17 cellular contexts compared by ENCODE assay signal in genomic region chr15:64847448-64847847, GRCh38. TPM values are rescaled to one million over a fixed set of nuclear protein-coding genes. Genes with fewer than 3 reads are reported as not detected.
DNase-seq lines count a peak whose midpoint lies in the region; ATAC-seq and TF ChIP-seq lines count a peak whose summit lies in the region.
"Had no signal": no experiment of that assay in that cellular context is flagged by ENCODE, and none has a peak within 500 bp of the region (broad histone marks: within the 10 kb centered on the region; RNA-seq: fewer than 3 reads in every experiment).

No MANE protein-coding gene starts in this region.

- no peaks in the 10 kb centered on the region for H3K27me3 Mint-ChIP-seq in CD8-positive, alpha-beta T cell (ENCODE audit: low read depth)

- no peak for ATAC-seq in CD8-positive, alpha-beta T cell
- ATAC-seq in stimulated activated effector memory CD8-positive, alpha-beta T cell treated with anti-CD3 and anti-CD28 coated beads, Interleukin-12 subunit alpha, Interleukin-12 subunit beta, amount 100 ng/mL, for 72 hours = no peak
- ATAC-seq in HG03039 (IDR thresholded peaks at IDR 0.05; ENCODE audit: unreplicated experiment) = no peak

- H3K4me2 ChIP-seq in Loucy (ENCODE audit: low read depth, low read length, poor library complexity, severe bottlenecking) = peak overlapping the region; percentile 95

- H3K27ac Mint-ChIP-seq in CD8-positive, alpha-beta T cell = peak overlapping the region; percentile 71
- H3K27ac Mint-ChIP-seq in stimulated activated effector memory CD8-positive, alpha-beta T cell treated with anti-CD3 and anti-CD28 coated beads, Interleukin-12 subunit alpha, Interleukin-12 subunit beta, amount 100 ng/mL, for 72 hours = peak overlapping the region; percentile 77
- H3K27ac Mint-ChIP-seq: T-helper 1 cell treated with Interleukin-12 subunit alpha and Interleukin-12 subunit beta and Interleukin-4 antibody, amounts not matched to agents 30 μg/mL and 1 μg/mL, for 36 hours had no signal

- H3K9ac ChIP-seq in Loucy (ENCODE audit: low read depth, low read length, poor library complexity, severe bottlenecking) = peak overlapping the region; percentile 43

- CTCF ChIA-PET in CD8-positive, alpha-beta T cell (lab: Charles Lee) = interaction anchor here (1.9 kb wide), 1 partner anchor 11 kb away, joined by 8 read pairs; no protein-coding TSS in a partner anchor

- peaks cover 45% of the 10 kb centered on the region for H4K20me1 ChIP-seq in Loucy (ENCODE audit: insufficient read depth, low read length, poor library complexity, severe bottlenecking)

- H3K4me3 Mint-ChIP-seq in CD8-positive, alpha-beta T cell = peak overlapping the region; percentile 32
- no peak overlapping the region for H3K4me3 Mint-ChIP-seq in stimulated activated effector memory CD8-positive, alpha-beta T cell treated with anti-CD3 and anti-CD28 coated beads, Interleukin-12 subunit alpha, Interleukin-12 subunit beta, amount 100 ng/mL, for 72 hours
- H3K4me3 Mint-ChIP-seq: T-helper 1 cell treated with Interleukin-12 subunit alpha and Interleukin-12 subunit beta and Interleukin-4 antibody, amounts not matched to agents 30 μg/mL and 1 μg/mL, for 36 hours had no signal

- H3K27me3 ChIP-seq in CD8-positive, alpha-beta T cell (ENCODE audit: insufficient read depth, low read length) = no peaks in the 10 kb centered on the region
- H3K27me3 ChIP-seq in Loucy (ENCODE audit: insufficient read depth, low read length, poor library complexity, severe bottlenecking) (no peaks in the 10 kb centered on the region), esophagus muscularis mucosa (no peaks in the 10 kb centered on the region), ovary (no peaks in the 10 kb centered on the region)

- no peak for TF ChIP-seq CTCF in CD8-positive, alpha-beta T cell (IDR thresholded peaks at IDR 0.05)
- no peak for TF ChIP-seq CTCF in Loucy (conservative IDR thresholded peaks at IDR 0.05; ENCODE audit: low read length)
- TF ChIP-seq CTCF in esophagus muscularis mucosa (IDR thresholded peaks at IDR 0.05) = no peak
- TF ChIP-seq CTCF in ovary (IDR thresholded peaks at IDR 0.05) = no peak

- H3K9me3 ChIP-seq in CD8-positive, alpha-beta T cell (ENCODE audit: low read length) = no peaks in the 10 kb centered on the region
- H3K9me3 ChIP-seq in Loucy (ENCODE audit: insufficient read depth, low read depth, low read length) (no peaks in the 10 kb centered on the region), esophagus muscularis mucosa (no peaks in the 10 kb centered on the region), ovary (no peaks in the 10 kb centered on the region)

- H3K79me2 ChIP-seq in Loucy (ENCODE audit: insufficient read depth, low read length) = peaks cover 89% of the 10 kb centered on the region

- no peaks in the 10 kb centered on the region for H3F3A ChIP-seq in Loucy (ENCODE audit: low read depth)

- H3K4me3 ChIP-seq in CD8-positive, alpha-beta T cell (ENCODE audit: low read depth, low read length) = no peak overlapping the region
- H3K4me3 ChIP-seq in Loucy (ENCODE audit: low read length, poor library complexity, severe bottlenecking) (peak overlapping the region; percentile 95), esophagus muscularis mucosa (no peak overlapping the region), ovary (no peak overlapping the region)

- DNase-seq in CD8-positive, alpha-beta T cell = no peak
- DNase-seq in esophagus muscularis mucosa (ENCODE audit: extremely low spot score) = no peak
- no peak for DNase-seq in stimulated activated effector memory CD8-positive, alpha-beta T cell treated with anti-CD3 and anti-CD28 coated beads, Interleukin-12 subunit alpha, Interleukin-12 subunit beta, amount 100 ng/mL, for 72 hours (ENCODE audit: low spot score in 2 of 2)
- DNase-seq in pons (ENCODE audit: low spot score) = no peak
- DNase-seq in ovary = no peak
- DNase-seq: activated CD4-positive, alpha-beta T cell treated with anti-CD3 and anti-CD28 coated beads for 1 hour; anterior cingulate cortex; C1 segment of cervical spinal cord; DMS79 treated with DMSO at 0.1 percent for 48 hours; glutamatergic neuron; NCI-H1092 treated with DMSO at 0.1 percent for 48 hours; retina; stimulated activated CD4-positive, alpha-beta T cell treated with anti-CD3 and anti-CD28 coated beads, Interleukin-2, amount 100 ng/mL, for 24 hours had no signal

- TF ChIP-seq POLR2A in esophagus muscularis mucosa (IDR thresholded peaks at IDR 0.05; ENCODE audit: low read depth) (no peak), ovary (IDR thresholded peaks at IDR 0.05) (no peak)

- peaks cover 46% of the 10 kb centered on the region for H3K36me3 Mint-ChIP-seq in CD8-positive, alpha-beta T cell
- peaks cover 75% of the 10 kb centered on the region for H3K36me3 Mint-ChIP-seq in stimulated activated effector memory CD8-positive, alpha-beta T cell treated with anti-CD3 and anti-CD28 coated beads, Interleukin-12 subunit alpha, Interleukin-12 subunit beta, amount 100 ng/mL, for 72 hours

- no peaks in the 10 kb centered on the region for H3K36me3 ChIP-seq in CD8-positive, alpha-beta T cell (ENCODE audit: insufficient read depth, low read length)
- H3K36me3 ChIP-seq in Loucy (ENCODE audit: insufficient read depth, low read length) (peaks cover 16% of the 10 kb centered on the region; the same call in 1 of the 2 replicates), esophagus muscularis mucosa (peaks cover 21 to 46% (median 33%) of the 10 kb centered on the region in 4 donors), ovary (no peaks in the 10 kb centered on the region)

- no peak for TF ChIP-seq EP300 in esophagus muscularis mucosa (IDR thresholded peaks at IDR 0.05)
- no peak for TF ChIP-seq EP300 in ovary (IDR thresholded peaks at IDR 0.05)

- POLR2A ChIA-PET in CD8-positive, alpha-beta T cell (lab: Charles Lee) = interaction anchor here (1.4 to 5.1 kb wide), 2 partner anchors 46 kb away, joined by 3 to 26 read pairs; no protein-coding TSS in a partner anchor

- peaks cover 69% of the 10 kb centered on the region for H3K4me1 Mint-ChIP-seq in CD8-positive, alpha-beta T cell (ENCODE audit: low read depth)
- H3K4me1 Mint-ChIP-seq in stimulated activated effector memory CD8-positive, alpha-beta T cell treated with anti-CD3 and anti-CD28 coated beads, Interleukin-12 subunit alpha, Interleukin-12 subunit beta, amount 100 ng/mL, for 72 hours = peaks cover 80% of the 10 kb centered on the region

- H3K9me2 ChIP-seq in Loucy (replicated peaks; ENCODE audit: low read depth, low read length) = no peaks in the 10 kb centered on the region

- 72% methylated on average over 3 of the region's 3 CpGs for WGBS in esophagus muscularis mucosa
- 85 to 90% (median 87%) methylated on average over 3 of the region's 3 CpGs for WGBS in ovary, 3 donors

- no peak overlapping the region for H3K27ac ChIP-seq in CD8-positive, alpha-beta T cell (ENCODE audit: low read depth, low read length)
- peak overlapping the region; percentile 94 to 99 (median 98) for H3K27ac ChIP-seq in esophagus muscularis mucosa (replicated peaks in 1 of 4)
- H3K27ac ChIP-seq in ovary = no peak overlapping the region
- H3K27ac ChIP-seq: epithelial cell of prostate had no signal

- peaks cover 44% of the 10 kb centered on the region for H3K4me1 ChIP-seq in CD8-positive, alpha-beta T cell (ENCODE audit: insufficient read depth, low read length)
- peaks cover 57% of the 10 kb centered on the region for H3K4me1 ChIP-seq in Loucy (ENCODE audit: insufficient read depth, low read length, poor library complexity, severe bottlenecking)
- peaks cover 64 to 100% (median 99%) of the 10 kb centered on the region in 4 donors for H3K4me1 ChIP-seq in esophagus muscularis mucosa
- H3K4me1 ChIP-seq in ovary (ENCODE audit: insufficient read depth) = peaks cover 15% of the 10 kb centered on the region

- intact Hi-C loops in CD8-positive, alpha-beta T cell (cut with DNase I, micrococcal nuclease) = no loop called here
- intact Hi-C loops in esophagus muscularis mucosa (cut with DNase I) (loop anchor here (10.0 kb wide), 1 partner anchor 237 kb away; no protein-coding TSS in a partner anchor), ovary (cut with DNase I) (loop anchor here in 1 of 4 donors (10.0 kb wide), 1 partner anchor 47 kb away; no protein-coding TSS in a partner anchor)

- no peaks in the 10 kb centered on the region for H3K9me3 Mint-ChIP-seq in CD8-positive, alpha-beta T cell
- no peaks in the 10 kb centered on the region for H3K9me3 Mint-ChIP-seq in stimulated activated effector memory CD8-positive, alpha-beta T cell treated with anti-CD3 and anti-CD28 coated beads, Interleukin-12 subunit alpha, Interleukin-12 subunit beta, amount 100 ng/mL, for 72 hours
- H3K9me3 Mint-ChIP-seq: T-helper 1 cell treated with Interleukin-12 subunit alpha and Interleukin-12 subunit beta and Interleukin-4 antibody, amounts not matched to agents 30 μg/mL and 1 μg/mL, for 36 hours had no signal

- H2AFZ ChIP-seq in Loucy (ENCODE audit: low read length) = no peak overlapping the region

RNA-seq across cellular contexts. Expression of gene PLEKHO2, which starts 5.7 kb away (rescaled TPM):
- total RNA-seq in CD8-positive, alpha-beta T cell = 1 to 10 TPM; 7.9 to 8.2 TPM
- 100 to 1,000 TPM in 1 of 4 donors, 10 to 100 TPM in 3; 41.5 to 103 (median 51.2) TPM for total RNA-seq in esophagus muscularis mucosa
- total RNA-seq in ovary = 10 to 100 TPM; 12.6 to 42.7 (median 27.9) TPM
- polyA plus RNA-seq in ovary = 10 to 100 TPM; 16.6 to 19.5 TPM

RNA-seq across cellular contexts. Expression of gene PIF1, which starts 22.0 kb away (rescaled TPM):
- total RNA-seq in CD8-positive, alpha-beta T cell = under 1 TPM; 0.50 to 0.76 TPM
- 1 to 10 TPM in 3 of 4 donors, under 1 TPM in 1; 0.78 to 4.4 (median 2.0) TPM for total RNA-seq in esophagus muscularis mucosa
- total RNA-seq in ovary = 1 to 10 TPM in 2 of 7 donors, under 1 TPM in 3, not detected in 2; 0.18 to 1.4 (median 0.37) TPM
- under 1 TPM; 0.98 to 0.99 TPM for polyA plus RNA-seq in ovary

Comparison
In these comparisons a context has a peak if more than half of its experiments do, and no peak if none do; other contexts are left out.
1. H3K27ac ChIP-seq: peak in esophagus muscularis mucosa (4 of 4); none in CD8-positive, alpha-beta T cell (single experiment) and ovary (0 of 2).